In genomic region chr1:26921126-26921461, GRCh38 we compare ENCODE assay signal across 1 cellular context.
A peak's percentile ranks its signal among the peaks of the same experiment; 100 is the strongest.
TF ChIP-seq lines count a peak whose summit lies in the region.

No MANE protein-coding gene starts in this region.

TF ChIP-seq in K562, 482 proteins besides CTCF, POLR2A, EP300 and RAD21 (continued from another document):
- TF ChIP-seq E2F4 (CRISPR knock-in tag; IDR thresholded peaks at IDR 0.05; ENCODE audit: low read depth): no peak
- TF ChIP-seq FOXK1 (CRISPR knock-in tag; IDR thresholded peaks at IDR 0.05; ENCODE audit: borderline replicate concordance): no peak
- no peak for TF ChIP-seq ZBTB12 (CRISPR knock-in tag; IDR thresholded peaks at IDR 0.05)
- TF ChIP-seq SFPQ (IDR thresholded peaks at IDR 0.05; ENCODE audit: low read depth, low read length): no peak
- TF ChIP-seq PHB (CRISPR knock-in tag; IDR thresholded peaks at IDR 0.05): no peak
- TF ChIP-seq HBP1 (CRISPR knock-in tag; IDR thresholded peaks at IDR 0.05): no peak
- no peak for TF ChIP-seq GATA2 (CRISPR knock-in tag; IDR thresholded peaks at IDR 0.05)
- TF ChIP-seq ZNF644 (tag; IDR thresholded peaks at IDR 0.05; ENCODE audit: low read depth): no peak
- TF ChIP-seq KHSRP (IDR thresholded peaks at IDR 0.05): no peak
- no peak for TF ChIP-seq RCOR1 (IDR thresholded peaks at IDR 0.05; ENCODE audit: borderline replicate concordance in 1 of 2, low read depth in 2 of 2, low read length in 2 of 2)
- TF ChIP-seq SMC3 (conservative IDR thresholded peaks at IDR 0.05; ENCODE audit: insufficient read depth, low read depth, low read length): no peak
- no peak for TF ChIP-seq SAFB (IDR thresholded peaks at IDR 0.05; ENCODE audit: borderline replicate concordance, low read depth, low read length)
- no peak for TF ChIP-seq MTF1 (CRISPR knock-in tag; IDR thresholded peaks at IDR 0.05; ENCODE audit: borderline replicate concordance)
- no peak; a peak in 1 of 4 replicates for TF ChIP-seq TEAD1 (CRISPR knock-in tag; IDR thresholded peaks at IDR 0.05)
- no peak for TF ChIP-seq NCOA4 (IDR thresholded peaks at IDR 0.05; ENCODE audit: partially characterized antibody)
- no peak for TF ChIP-seq ZNF785 (CRISPR knock-in tag; IDR thresholded peaks at IDR 0.05)
- TF ChIP-seq FOXJ2 (tag; IDR thresholded peaks at IDR 0.05): 0 out of 2 replicates have a peak, but pooled peaks have one; percentile 10
- TF ChIP-seq NFRKB (IDR thresholded peaks at IDR 0.05; ENCODE audit: low read depth): no peak
- TF ChIP-seq LARP7 (IDR thresholded peaks at IDR 0.05): no peak
- 0 out of 2 replicates have a peak, but pooled peaks have one; percentile 28 for TF ChIP-seq CEBPG (CRISPR knock-in tag; IDR thresholded peaks at IDR 0.05)
- no peak for TF ChIP-seq CEBPG (tag; conservative IDR thresholded peaks at IDR 0.05 in 1 of 2, IDR thresholded peaks at IDR 0.05 in 1 of 2)
- no peak for TF ChIP-seq USF1 (CRISPR knock-in tag; IDR thresholded peaks at IDR 0.05)
- TF ChIP-seq MTA1 (IDR thresholded peaks at IDR 0.05; ENCODE audit: borderline replicate concordance): no peak
- TF ChIP-seq SMARCA5 (IDR thresholded peaks at IDR 0.05): no peak
- no peak for TF ChIP-seq NR2C2 (CRISPR knock-in tag; IDR thresholded peaks at IDR 0.05)
- 0 out of 2 replicates have a peak, but pooled peaks have one; percentile 0 for TF ChIP-seq NR2C2 (tag; IDR thresholded peaks at IDR 0.05)
- TF ChIP-seq ZBTB5 (IDR thresholded peaks at IDR 0.05): no peak
- no peak for TF ChIP-seq HSF4 (CRISPR knock-in tag; IDR thresholded peaks at IDR 0.05; ENCODE audit: borderline replicate concordance)
